12 cellular contexts compared by ENCODE assay signal in the genomic region with DNA sequence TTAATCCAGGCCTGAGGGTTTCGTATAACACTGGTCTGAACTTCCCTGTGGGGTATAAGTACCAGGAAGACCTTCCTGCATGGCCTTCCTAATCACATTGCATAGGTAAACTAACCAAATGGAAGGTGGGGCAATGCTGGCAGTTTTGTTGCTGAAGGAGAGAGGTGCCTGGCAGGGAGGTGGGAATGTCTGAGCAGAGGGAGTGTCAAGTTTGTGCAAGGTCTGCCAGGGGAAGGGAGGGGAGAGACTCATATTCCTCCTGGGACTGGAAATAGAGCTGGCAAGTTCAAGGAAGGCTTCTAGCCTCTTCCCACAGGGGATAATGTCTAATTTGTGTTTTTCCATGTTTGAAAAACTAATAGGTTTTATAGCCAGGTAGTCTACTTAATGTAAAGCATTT.
"Had no signal": no experiment of that assay in that cellular context is flagged by ENCODE, and none has a peak within 500 bp of the region (broad histone marks: within the 10 kb centered on the region; RNA-seq: fewer than 3 reads in every experiment).

No MANE protein-coding gene starts in this region.

- H3K27me3 ChIP-seq: brain microvascular endothelial cell, heart left ventricle, right lobe of liver, spleen, uterus had no signal

- H3K27me3 Mint-ChIP-seq: activated naive CD8-positive, alpha-beta T cell had no signal

- ATAC-seq: natural killer cell, right lobe of liver had no signal

- H3K4me3 ChIP-seq: heart left ventricle, right lobe of liver, spleen, thoracic aorta, uterus had no signal

- H3K36me3 Mint-ChIP-seq: activated naive CD8-positive, alpha-beta T cell; natural killer cell had no signal

- H3K36me3 ChIP-seq: brain microvascular endothelial cell, heart left ventricle, right lobe of liver, spleen, thoracic aorta, uterus had no signal

- H3K9me3 Mint-ChIP-seq: activated CD4-positive, alpha-beta T cell treated with anti-CD3 and anti-CD28 coated beads, Interleukin-2, amount 10 ng/mL, durations not matched to agents 7 days and 5 days; natural killer cell had no signal

- DNase-seq: activated CD4-positive, alpha-beta T cell treated with anti-CD3 and anti-CD28 coated beads, Interleukin-2, amount 10 ng/mL, durations not matched to agents 7 days and 5 days; activated gamma-delta T cell treated with Interleukin-2 at 50 U/mL for 16 hours; amygdala; brain microvascular endothelial cell; heart left ventricle; natural killer cell; right lobe of liver; spleen; uterus had no signal

- H3K9me3 ChIP-seq: heart left ventricle, right lobe of liver, spleen, thoracic aorta, uterus had no signal

- H3K27ac Mint-ChIP-seq: activated CD4-positive, alpha-beta T cell treated with anti-CD3 and anti-CD28 coated beads, Interleukin-2, amount 10 ng/mL, durations not matched to agents 7 days and 5 days; activated naive CD8-positive, alpha-beta T cell; natural killer cell had no signal

- H3K4me1 Mint-ChIP-seq: activated CD4-positive, alpha-beta T cell treated with anti-CD3 and anti-CD28 coated beads, Interleukin-2, amount 10 ng/mL, durations not matched to agents 7 days and 5 days; natural killer cell had no signal

- H3K27ac ChIP-seq: brain microvascular endothelial cell, epithelial cell of prostate, right lobe of liver, spleen, thoracic aorta, uterus had no signal

- H3K4me3 Mint-ChIP-seq: activated CD4-positive, alpha-beta T cell treated with anti-CD3 and anti-CD28 coated beads, Interleukin-2, amount 10 ng/mL, durations not matched to agents 7 days and 5 days; activated naive CD8-positive, alpha-beta T cell; natural killer cell had no signal

- H3K4me1 ChIP-seq: right lobe of liver, spleen, uterus had no signal
